In the genomic region with DNA sequence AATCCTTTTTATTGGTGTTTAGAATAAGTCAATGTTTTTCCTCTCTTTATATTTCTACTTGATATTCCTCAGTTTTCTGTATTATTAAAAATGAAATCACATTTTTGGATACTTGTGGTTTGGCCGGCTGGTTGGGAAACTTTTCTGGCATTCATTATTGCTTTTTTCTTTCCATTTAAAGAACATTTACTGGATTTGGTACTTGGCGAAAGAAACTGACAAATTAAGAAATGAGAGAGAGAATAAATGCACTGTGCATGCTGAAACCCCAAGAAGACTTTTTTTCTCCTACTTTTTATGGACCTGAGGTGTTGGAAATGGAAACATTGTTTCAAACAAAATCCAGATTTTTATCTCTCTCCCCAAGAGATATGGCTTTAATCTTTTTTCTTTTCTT, we compare ENCODE assay signal across 8 cellular contexts.
DNase-seq lines count a peak whose midpoint lies in the region; ATAC-seq and TF ChIP-seq lines count a peak whose summit lies in the region.

No MANE protein-coding gene starts in this region.

- CTCF ChIA-PET in activated CD8-positive, alpha-beta T cell treated with anti-CD3 and anti-CD28 coated beads, Interleukin-2, amount 10 ng/mL, durations not matched to agents 7 days and 5 days (lab: Charles Lee) = interaction anchor here (1.0 to 2.3 kb wide), 9 partner anchors 8 to 221 kb away, joined by 3 to 8 read pairs (median 6); a partner anchor contains a TSS

- H3K4me2 ChIP-seq in GM23338 (no peak overlapping the region), smooth muscle cell (peak overlapping the region; percentile 18)

- H3K9me3 ChIP-seq in heart left ventricle = no peaks in the 10 kb centered on the region
- no peaks in the 10 kb centered on the region for H3K9me3 ChIP-seq in smooth muscle cell (replicated peaks; ENCODE audit: low read depth)

- intact Hi-C loops in heart left ventricle (cut with DNase I) = loop anchor here in 9 of 10 donors (5.0 to 10.0 kb wide), 7 partner anchors 109 to 199 kb away; a partner anchor contains a TSS

- no peak overlapping the region for H3K9ac ChIP-seq in smooth muscle cell (ENCODE audit: low read depth)

- H3K4me1 Mint-ChIP-seq in GM23338 (peaks cover 14% of the 10 kb centered on the region), endothelial cell (ENCODE audit: unreplicated experiment) (peaks cover 29% of the 10 kb centered on the region)
- H3K4me1 Mint-ChIP-seq in activated CD8-positive, alpha-beta T cell treated with anti-CD3 and anti-CD28 coated beads, Interleukin-2, amount 10 ng/mL, durations not matched to agents 7 days and 5 days (ENCODE audit: low read depth) = peaks cover 54% of the 10 kb centered on the region

- H3F3A ChIP-seq in GM23338 (replicated peaks; ENCODE audit: low read depth) (no peaks in the 10 kb centered on the region), smooth muscle cell (ENCODE audit: low read depth) (no peaks in the 10 kb centered on the region)

- no peak for TF ChIP-seq POLR2A in heart left ventricle (IDR thresholded peaks at IDR 0.05)

- H3K27me3 ChIP-seq in GM23338 (ENCODE audit: insufficient read depth) = no peaks in the 10 kb centered on the region
- H3K27me3 ChIP-seq in heart left ventricle = no peaks in the 10 kb centered on the region
- H3K27me3 ChIP-seq in smooth muscle cell (ENCODE audit: low read depth) = no peaks in the 10 kb centered on the region

- no peak overlapping the region for H3K4me3 ChIP-seq in GM23338
- H3K4me3 ChIP-seq in heart left ventricle = peak overlapping the region in 4 of 12 donors; percentile 3 to 9 (median 6)
- no peak overlapping the region for H3K4me3 ChIP-seq in smooth muscle cell

- no peaks in the 10 kb centered on the region for H3K9me2 ChIP-seq in GM23338 (ENCODE audit: insufficient read depth)

- H3K27ac Mint-ChIP-seq in GM23338 (no peak overlapping the region), endothelial cell (ENCODE audit: unreplicated experiment) (no peak overlapping the region)
- peak overlapping the region; percentile 96 for H3K27ac Mint-ChIP-seq in activated CD8-positive, alpha-beta T cell treated with anti-CD3 and anti-CD28 coated beads, Interleukin-2, amount 10 ng/mL, durations not matched to agents 7 days and 5 days

- ATAC-seq in GM23338 (no peak), heart left ventricle (peak in 2 of 4 donors; percentile 4 to 5), GM21825 (IDR thresholded peaks at IDR 0.05; ENCODE audit: unreplicated experiment) (no peak), GM19351 (IDR thresholded peaks at IDR 0.05; ENCODE audit: unreplicated experiment) (no peak), HG03097 (IDR thresholded peaks at IDR 0.05; ENCODE audit: low FRiP score, unreplicated experiment) (no peak)
- ATAC-seq in activated CD8-positive, alpha-beta T cell treated with anti-CD3 and anti-CD28 coated beads, Interleukin-2, amount 10 ng/mL, durations not matched to agents 7 days and 5 days = no peak

- H3K27me3 Mint-ChIP-seq in GM23338 (ENCODE audit: insufficient read depth, low read depth, poor library complexity) (peaks cover 19% of the 10 kb centered on the region), endothelial cell (ENCODE audit: unreplicated experiment) (peaks cover 12% of the 10 kb centered on the region)
- H3K27me3 Mint-ChIP-seq in activated CD8-positive, alpha-beta T cell treated with anti-CD3 and anti-CD28 coated beads, Interleukin-2, amount 10 ng/mL, durations not matched to agents 7 days and 5 days (ENCODE audit: low read depth) = no peaks in the 10 kb centered on the region

- peaks cover 6% of the 10 kb centered on the region; the same call in 2 of the 3 replicates for H3K36me3 Mint-ChIP-seq in GM23338 (ENCODE audit: low read depth)
- peaks cover 18% of the 10 kb centered on the region for H3K36me3 Mint-ChIP-seq in activated CD8-positive, alpha-beta T cell treated with anti-CD3 and anti-CD28 coated beads, Interleukin-2, amount 10 ng/mL, durations not matched to agents 7 days and 5 days (ENCODE audit: low read depth)
- no peaks in the 10 kb centered on the region for H3K36me3 Mint-ChIP-seq in endothelial cell (ENCODE audit: low read depth, unreplicated experiment)

- H2AFZ ChIP-seq in GM23338 (peak overlapping the region; percentile 94; the same call in 1 of the 2 replicates), smooth muscle cell (ENCODE audit: low read depth) (peak overlapping the region; percentile 69)

- H3K27ac ChIP-seq in GM23338 (ENCODE audit: low read depth) (no peak overlapping the region), heart left ventricle (peak overlapping the region; percentile 65 to 96 (median 76)), smooth muscle cell (ENCODE audit: low read depth) (no peak overlapping the region)

- TF ChIP-seq CTCF in GM23338 (conservative IDR thresholded peaks at IDR 0.05; ENCODE audit: low read depth in 2 of 2) (no peak), heart left ventricle (IDR thresholded peaks at IDR 0.05) (no peak), smooth muscle cell (IDR thresholded peaks at IDR 0.05; ENCODE audit: borderline replicate concordance, insufficient read depth, poor library complexity, severe bottlenecking) (no peak), endothelial cell (IDR thresholded peaks at IDR 0.05; ENCODE audit: unreplicated experiment) (no peak)

- no peaks in the 10 kb centered on the region for H3K79me2 ChIP-seq in GM23338 (replicated peaks; ENCODE audit: insufficient read depth)
- no peaks in the 10 kb centered on the region for H3K79me2 ChIP-seq in smooth muscle cell (ENCODE audit: low read depth)

- H4K20me1 ChIP-seq in GM23338 (replicated peaks; ENCODE audit: insufficient read depth) = no peaks in the 10 kb centered on the region
- H4K20me1 ChIP-seq in smooth muscle cell (ENCODE audit: low read depth) = no peaks in the 10 kb centered on the region

- DNase-seq in GM23338 (ENCODE audit: low spot score) = no peak
- no peak for DNase-seq in activated CD8-positive, alpha-beta T cell treated with anti-CD3 and anti-CD28 coated beads, Interleukin-2, amount 10 ng/mL, durations not matched to agents 7 days and 5 days
- DNase-seq in heart left ventricle = no peak
- DNase-seq in smooth muscle cell (lab: John Stamatoyannopoulos, UW; ENCODE audit: unreplicated experiment) = no peak
- DNase-seq in endothelial cell (ENCODE audit: low spot score) = no peak

- POLR2A ChIA-PET in activated CD8-positive, alpha-beta T cell treated with anti-CD3 and anti-CD28 coated beads, Interleukin-2, amount 10 ng/mL, durations not matched to agents 7 days and 5 days (lab: Charles Lee) = interaction anchor here (0.7 to 2.0 kb wide), 4 partner anchors 32 to 98 kb away, joined by 3 to 19 read pairs (median 7); no protein-coding TSS in a partner anchor

- H3K4me1 ChIP-seq in GM23338 (ENCODE audit: insufficient read depth) (peaks cover 8% of the 10 kb centered on the region; the same call in 1 of the 2 replicates), heart left ventricle (peaks cover 0 to 45% (median 21%) of the 10 kb centered on the region in 12 donors), smooth muscle cell (ENCODE audit: low read depth) (peaks cover 13% of the 10 kb centered on the region)

- H3K9me3 Mint-ChIP-seq in GM23338 (peaks cover 14% of the 10 kb centered on the region), endothelial cell (ENCODE audit: unreplicated experiment) (no peaks in the 10 kb centered on the region)
- H3K9me3 Mint-ChIP-seq in activated CD8-positive, alpha-beta T cell treated with anti-CD3 and anti-CD28 coated beads, Interleukin-2, amount 10 ng/mL, durations not matched to agents 7 days and 5 days (ENCODE audit: insufficient read depth) = no peaks in the 10 kb centered on the region

- no peaks in the 10 kb centered on the region for H3K36me3 ChIP-seq in GM23338 (ENCODE audit: insufficient read depth)
- no peaks in the 10 kb centered on the region for H3K36me3 ChIP-seq in heart left ventricle
- no peaks in the 10 kb centered on the region for H3K36me3 ChIP-seq in smooth muscle cell (ENCODE audit: low read depth)

- 74 to 80% (median 78%) methylated on average over 2 of the region's 2 CpGs for WGBS in heart left ventricle, 4 donors
- 98% methylated on average over 2 of the region's 2 CpGs for WGBS in smooth muscle cell (ENCODE audit: low lambda C conversion rate)

- no peak overlapping the region for H3K4me3 Mint-ChIP-seq in GM23338
- peak overlapping the region; percentile 69 for H3K4me3 Mint-ChIP-seq in activated CD8-positive, alpha-beta T cell treated with anti-CD3 and anti-CD28 coated beads, Interleukin-2, amount 10 ng/mL, durations not matched to agents 7 days and 5 days
- H3K4me3 Mint-ChIP-seq in endothelial cell (ENCODE audit: unreplicated experiment) = no peak overlapping the region

TF ChIP-seq in GM23338, 12 proteins besides CTCF, POLR2A, EP300 and RAD21 (continues in another document):
- TF ChIP-seq JUNB (IDR thresholded peaks at IDR 0.05; ENCODE audit: unreplicated experiment) (no peak), ZNF114 (CRISPR knock-in tag; IDR thresholded peaks at IDR 0.05) (no peak), CREB1 (CRISPR knock-in tag; IDR thresholded peaks at IDR 0.05; ENCODE audit: low read depth) (no peak), STAT1 (IDR thresholded peaks at IDR 0.05; ENCODE audit: unreplicated experiment) (no peak)
- TF ChIP-seq, protein P1, sequence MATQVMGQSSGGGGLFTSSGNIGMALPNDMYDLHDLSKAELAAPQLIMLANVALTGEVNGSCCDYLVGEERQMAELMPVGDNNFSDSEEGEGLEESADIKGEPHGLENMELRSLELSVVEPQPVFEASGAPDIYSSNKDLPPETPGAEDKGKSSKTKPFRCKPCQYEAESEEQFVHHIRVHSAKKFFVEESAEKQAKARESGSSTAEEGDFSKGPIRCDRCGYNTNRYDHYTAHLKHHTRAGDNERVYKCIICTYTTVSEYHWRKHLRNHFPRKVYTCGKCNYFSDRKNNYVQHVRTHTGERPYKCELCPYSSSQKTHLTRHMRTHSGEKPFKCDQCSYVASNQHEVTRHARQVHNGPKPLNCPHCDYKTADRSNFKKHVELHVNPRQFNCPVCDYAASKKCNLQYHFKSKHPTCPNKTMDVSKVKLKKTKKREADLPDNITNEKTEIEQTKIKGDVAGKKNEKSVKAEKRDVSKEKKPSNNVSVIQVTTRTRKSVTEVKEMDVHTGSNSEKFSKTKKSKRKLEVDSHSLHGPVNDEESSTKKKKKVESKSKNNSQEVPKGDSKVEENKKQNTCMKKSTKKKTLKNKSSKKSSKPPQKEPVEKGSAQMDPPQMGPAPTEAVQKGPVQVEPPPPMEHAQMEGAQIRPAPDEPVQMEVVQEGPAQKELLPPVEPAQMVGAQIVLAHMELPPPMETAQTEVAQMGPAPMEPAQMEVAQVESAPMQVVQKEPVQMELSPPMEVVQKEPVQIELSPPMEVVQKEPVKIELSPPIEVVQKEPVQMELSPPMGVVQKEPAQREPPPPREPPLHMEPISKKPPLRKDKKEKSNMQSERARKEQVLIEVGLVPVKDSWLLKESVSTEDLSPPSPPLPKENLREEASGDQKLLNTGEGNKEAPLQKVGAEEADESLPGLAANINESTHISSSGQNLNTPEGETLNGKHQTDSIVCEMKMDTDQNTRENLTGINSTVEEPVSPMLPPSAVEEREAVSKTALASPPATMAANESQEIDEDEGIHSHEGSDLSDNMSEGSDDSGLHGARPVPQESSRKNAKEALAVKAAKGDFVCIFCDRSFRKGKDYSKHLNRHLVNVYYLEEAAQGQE (IDR thresholded peaks at IDR 0.05; ENCODE audit: unreplicated experiment) = no peak

Comparison
In these comparisons a context has a peak if more than half of its experiments do, and no peak if none do; other contexts are left out.
1. H3K27ac ChIP-seq: peak in heart left ventricle (12 of 12); none in GM23338 (single experiment) and smooth muscle cell (single experiment).